ENCODE assay signal across 15 cellular contexts in genomic region chr7:142754681-142755575, GRCh38. TPM values are rescaled to one million over a fixed set of nuclear protein-coding genes. Genes with fewer than 3 reads are reported as not detected.
"Had no signal": no experiment of that assay in that cellular context is flagged by ENCODE, and none has a peak within 500 bp of the region (broad histone marks: within the 10 kb centered on the region; RNA-seq: fewer than 3 reads in every experiment).

No MANE protein-coding gene starts in this region.

- H3K27ac ChIP-seq: breast epithelium, neural progenitor cell, parathyroid adenoma had no signal

- H3K9ac ChIP-seq: neural progenitor cell, parathyroid adenoma had no signal

- H2AFZ ChIP-seq: neural progenitor cell, parathyroid adenoma had no signal

- H3K79me2 ChIP-seq: parathyroid adenoma had no signal

- H3K27me3 ChIP-seq: breast epithelium, neural progenitor cell had no signal

- H3K36me3 ChIP-seq: breast epithelium, neural progenitor cell had no signal

- H3K4me3 ChIP-seq: breast epithelium, lung, neural progenitor cell had no signal

- H3K9me3 ChIP-seq: breast epithelium had no signal

- H3K4me1 ChIP-seq: breast epithelium, neural progenitor cell, parathyroid adenoma had no signal

- ATAC-seq: left cardiac atrium had no signal

- H3K4me2 ChIP-seq: neural progenitor cell had no signal

- DNase-seq: activated naive CD4-positive, alpha-beta T cell treated with anti-CD3 and anti-CD28 coated beads, Interleukin-2, amount 50 U/mL, for 16 hours; amniotic stem cell; hypothalamus; left cardiac atrium; midbrain; retina had no signal

- FAIRE-seq: colon, urothelium cell line had no signal

RNA-seq across cellular contexts. Expression of gene PRSS1, which starts 5.7 kb away (rescaled TPM):
- total RNA-seq: activated T-helper 2 cell treated with anti-CD3 and anti-CD28 coated beads, Interferon-gamma antibody, Interleukin-2, Interleukin-4, amounts not matched to agents 10 μg/mL and 5 μg/mL and 100 μg/mL, durations not matched to agents 14 hours and 24 hours and 36 hours; breast epithelium; left cardiac atrium; skeletal muscle tissue; T-helper 2 cell treated with Interferon-gamma antibody and Interleukin-4, amounts not matched to agents 100 ng/mL and 5 ng/mL, for 36 hours had no signal

RNA-seq across cellular contexts. Expression of gene PRSS2, which starts 15.8 kb away (rescaled TPM):
- total RNA-seq: activated T-helper 2 cell treated with anti-CD3 and anti-CD28 coated beads, Interferon-gamma antibody, Interleukin-2, Interleukin-4, amounts not matched to agents 10 μg/mL and 5 μg/mL and 100 μg/mL, durations not matched to agents 14 hours and 24 hours and 36 hours; breast epithelium; left cardiac atrium; skeletal muscle tissue; T-helper 2 cell treated with Interferon-gamma antibody and Interleukin-4, amounts not matched to agents 100 ng/mL and 5 ng/mL, for 36 hours had no signal
